ENCODE assay signal across 8 cellular contexts in the genomic region with DNA sequence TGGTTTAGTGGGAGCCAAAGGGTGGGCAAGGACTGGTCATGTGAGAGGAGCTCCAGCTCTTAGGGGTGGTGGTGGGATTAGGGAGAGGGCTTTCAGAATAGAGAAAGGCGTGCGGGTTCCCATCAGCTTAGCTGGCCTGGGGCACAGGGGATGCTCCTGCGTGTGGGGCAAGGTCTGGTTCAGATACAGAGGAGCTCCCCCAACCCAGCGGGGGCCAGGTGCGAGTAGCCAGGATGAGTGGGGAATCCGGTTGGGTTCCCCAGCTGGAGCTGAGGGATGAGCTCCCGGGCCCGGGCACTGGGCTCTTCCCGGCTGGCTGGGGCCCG. TPM values are rescaled to one million over a fixed set of nuclear protein-coding genes. Genes with fewer than 3 reads are reported as not detected.
DNase-seq lines count a peak whose midpoint lies in the region; ATAC-seq and TF ChIP-seq lines count a peak whose summit lies in the region.

No MANE protein-coding gene starts in this region.

- H3K36me3 Mint-ChIP-seq in activated CD4-positive, alpha-beta memory T cell treated with anti-CD3 and anti-CD28 coated beads, Interleukin-2, amount 10 ng/mL, durations not matched to agents 7 days and 5 days (ENCODE audit: low read depth), result peaks cover 8% of the 10 kb centered on the region

- POLR2A ChIA-PET in HCT116 (lab: Charles Lee), result interaction anchor here (1.0 to 2.1 kb wide), 5 partner anchors 12 to 114 kb away, joined by 3 to 9 read pairs (median 3); a partner anchor contains a TSS
- POLR2A ChIA-PET in activated CD4-positive, alpha-beta memory T cell treated with anti-CD3 and anti-CD28 coated beads, Interleukin-2, amount 10 ng/mL, durations not matched to agents 7 days and 5 days (lab: Charles Lee), result interaction anchor here (0.7 to 10.2 kb wide), 22 partner anchors 8 to 115 kb away, joined by 3 to 134 read pairs (median 4); a partner anchor contains a TSS

- H3K4me1 ChIP-seq in HCT116 (ENCODE audit: control insufficient read depth in 1 of 2, insufficient read depth in 2 of 2, low read length in 2 of 2), result peaks cover 29 to 50% of the 10 kb centered on the region in 2 experiments
- H3K4me1 ChIP-seq in iPS-15b (ENCODE audit: control insufficient read depth, insufficient read depth, low read length), result no peaks in the 10 kb centered on the region

- H3K27me3 ChIP-seq in HCT116 (ENCODE audit: insufficient read depth, low read length) (no peaks in the 10 kb centered on the region), iPS-15b (ENCODE audit: control insufficient read depth, insufficient read depth, low read length) (no peaks in the 10 kb centered on the region)

- H3K4me3 ChIP-seq in AG09309 (ENCODE audit: control insufficient read depth, low read depth, low read length) (peak overlapping the region; percentile 87), HCT116 (replicated peaks in 1 of 2; ENCODE audit: low read depth in 1 of 2, low read length in 2 of 2) (peak overlapping the region; percentile 82 to 95), iPS-15b (ENCODE audit: low read depth, low read length) (peak overlapping the region; percentile 67)

- DNase-seq in AG09309 (ENCODE audit: low read depth) (no peak), HCT116 (ENCODE audit: low read depth, low spot score) (no peak), NCI-H2107 (lab: John Stamatoyannopoulos, UW) (no peak), epidermal melanocyte (ENCODE audit: insufficient read length, low spot score) (no peak)
- no peak for DNase-seq in activated CD4-positive, alpha-beta memory T cell treated with anti-CD3 and anti-CD28 coated beads, Interleukin-2, amount 10 ng/mL, durations not matched to agents 7 days and 5 days
- peak in 1 of 2 donors; percentile 35 for DNase-seq in stimulated activated naive CD8-positive, alpha-beta T cell treated with anti-CD3 and anti-CD28 coated beads, Interleukin-15, amount 100 ng/mL, for 72 hours
- no peak for DNase-seq in stimulated activated CD8-positive, alpha-beta memory T cell treated with anti-CD3 and anti-CD28 coated beads, Interleukin-4, amount 100 ng/mL, for 48 hours

- peaks cover 41% of the 10 kb centered on the region for H3K4me1 Mint-ChIP-seq in activated CD4-positive, alpha-beta memory T cell treated with anti-CD3 and anti-CD28 coated beads, Interleukin-2, amount 10 ng/mL, durations not matched to agents 7 days and 5 days
- peaks cover 55% of the 10 kb centered on the region for H3K4me1 Mint-ChIP-seq in stimulated activated naive CD8-positive, alpha-beta T cell treated with anti-CD3 and anti-CD28 coated beads, Interleukin-15, amount 100 ng/mL, for 72 hours

- BruUV-seq in HCT116 (replicated peaks; lab: Mats Ljungman, UMichigan), result no TSS peak

- no peaks in the 10 kb centered on the region for H3K9me2 ChIP-seq in HCT116 (ENCODE audit: insufficient read depth)

- TF ChIP-seq POLR2A in HCT116 (IDR thresholded peaks at IDR 0.05; ENCODE audit: borderline replicate concordance, extremely low read depth, insufficient read depth, insufficient read length), result no peak

- H3K4me3 Mint-ChIP-seq in activated CD4-positive, alpha-beta memory T cell treated with anti-CD3 and anti-CD28 coated beads, Interleukin-2, amount 10 ng/mL, durations not matched to agents 7 days and 5 days, result peak overlapping the region; percentile 86
- peak overlapping the region; percentile 92 to 95 for H3K4me3 Mint-ChIP-seq in stimulated activated naive CD8-positive, alpha-beta T cell treated with anti-CD3 and anti-CD28 coated beads, Interleukin-15, amount 100 ng/mL, for 72 hours

- H3K36me3 ChIP-seq in HCT116 (ENCODE audit: control insufficient read depth in 1 of 2, insufficient read depth in 2 of 2, low read length in 2 of 2) (no peaks in the 10 kb centered on the region), iPS-15b (ENCODE audit: control insufficient read depth, insufficient read depth, low read length) (no peaks in the 10 kb centered on the region)

- peak overlapping the region; percentile 75 for H3K27ac Mint-ChIP-seq in activated CD4-positive, alpha-beta memory T cell treated with anti-CD3 and anti-CD28 coated beads, Interleukin-2, amount 10 ng/mL, durations not matched to agents 7 days and 5 days
- H3K27ac Mint-ChIP-seq in stimulated activated naive CD8-positive, alpha-beta T cell treated with anti-CD3 and anti-CD28 coated beads, Interleukin-15, amount 100 ng/mL, for 72 hours, result peak overlapping the region; percentile 89 to 97

- no peak for TF ChIP-seq RAD21 in HCT116 (IDR thresholded peaks at IDR 0.05; ENCODE audit: low read depth)

- H3K79me2 ChIP-seq in HCT116 (ENCODE audit: insufficient read depth, low read length), result peaks cover 15% of the 10 kb centered on the region; the same call in 1 of the 2 replicates

- H3K9me3 Mint-ChIP-seq in activated CD4-positive, alpha-beta memory T cell treated with anti-CD3 and anti-CD28 coated beads, Interleukin-2, amount 10 ng/mL, durations not matched to agents 7 days and 5 days, result no peaks in the 10 kb centered on the region
- H3K9me3 Mint-ChIP-seq in stimulated activated naive CD8-positive, alpha-beta T cell treated with anti-CD3 and anti-CD28 coated beads, Interleukin-15, amount 100 ng/mL, for 72 hours, result no peaks in the 10 kb centered on the region

- CTCF ChIA-PET in HCT116 (lab: Charles Lee), result interaction anchor here (1.9 kb wide), 1 partner anchor 67 kb away, joined by 8 read pairs; a partner anchor contains a TSS
- CTCF ChIA-PET in activated CD4-positive, alpha-beta memory T cell treated with anti-CD3 and anti-CD28 coated beads, Interleukin-2, amount 10 ng/mL, durations not matched to agents 7 days and 5 days (lab: Charles Lee), result interaction anchor here (0.6 to 2.1 kb wide), 6 partner anchors 13 to 67 kb away, joined by 3 to 14 read pairs (median 4); a partner anchor contains a TSS

- ATAC-seq in HCT116, result peak; percentile 0
- peak; percentile 19 for ATAC-seq in stimulated activated naive CD8-positive, alpha-beta T cell treated with anti-CD3 and anti-CD28 coated beads, Interleukin-15, amount 100 ng/mL, for 72 hours

- RAD21 ChIA-PET in HCT116 (lab: Charles Lee; ENCODE audit: low non-redundant PET in 1 of 2, low total read pairs in 2 of 2, uncharacterized antibody in 2 of 2, unreplicated experiment in 2 of 2), result interaction anchor here in 1 of 2 experiments (1.4 to 2.2 kb wide), 2 partner anchors 67 to 86 kb away, joined by 3 to 6 read pairs; a partner anchor contains a TSS

- no peaks in the 10 kb centered on the region for H4K20me1 ChIP-seq in HCT116 (ENCODE audit: insufficient read depth)

- peak overlapping the region; percentile 88 for H3K27ac ChIP-seq in HCT116 (ENCODE audit: low read depth, low read length)

- H3K9ac ChIP-seq in HCT116 (ENCODE audit: low read length) (peak overlapping the region; percentile 95), iPS-15b (ENCODE audit: low read depth, low read length) (no peak overlapping the region)

- H2AFZ ChIP-seq in HCT116 (ENCODE audit: low read depth, low read length, poor library complexity, severe bottlenecking), result no peak overlapping the region

- H3K27me3 Mint-ChIP-seq in activated CD4-positive, alpha-beta memory T cell treated with anti-CD3 and anti-CD28 coated beads, Interleukin-2, amount 10 ng/mL, durations not matched to agents 7 days and 5 days, result no peaks in the 10 kb centered on the region
- H3K27me3 Mint-ChIP-seq in stimulated activated naive CD8-positive, alpha-beta T cell treated with anti-CD3 and anti-CD28 coated beads, Interleukin-15, amount 100 ng/mL, for 72 hours, result no peaks in the 10 kb centered on the region

- TF ChIP-seq CTCF in AG09309 (IDR thresholded peaks at IDR 0.05; ENCODE audit: control insufficient read depth, insufficient read depth, low read depth, low read length, missing control alignments) (no peak), HCT116 (IDR thresholded peaks at IDR 0.05 in 2 of 3, conservative IDR thresholded peaks at IDR 0.05 in 1 of 3; ENCODE audit: borderline replicate concordance in 1 of 3, insufficient read depth in 1 of 3, low read depth in 2 of 3, low read length in 2 of 3) (no peak)

- peak overlapping the region; percentile 100 for H3K4me2 ChIP-seq in HCT116 (ENCODE audit: low read length)

- intact Hi-C loops in HCT116 (cut with micrococcal nuclease), result loop anchor here (2.0 to 5.0 kb wide), 2 partner anchors 66 to 116 kb away; a partner anchor contains a TSS

- H3K9me3 ChIP-seq in HCT116 (ENCODE audit: control insufficient read depth in 1 of 2, insufficient read depth in 1 of 2, low read depth in 1 of 2, low read length in 2 of 2), result no peaks in the 10 kb centered on the region
- H3K9me3 ChIP-seq in iPS-15b (ENCODE audit: control insufficient read depth, insufficient read depth, low read length), result no peaks in the 10 kb centered on the region

TF ChIP-seq in HCT116, 20 proteins besides CTCF, POLR2A, EP300 and RAD21 (continues in another document):
- TF ChIP-seq FOSL1 (IDR thresholded peaks at IDR 0.05; ENCODE audit: low read depth), result no peak
- no peak for TF ChIP-seq EGR1 (IDR thresholded peaks at IDR 0.05; ENCODE audit: low read depth)
- TF ChIP-seq, protein P1, sequence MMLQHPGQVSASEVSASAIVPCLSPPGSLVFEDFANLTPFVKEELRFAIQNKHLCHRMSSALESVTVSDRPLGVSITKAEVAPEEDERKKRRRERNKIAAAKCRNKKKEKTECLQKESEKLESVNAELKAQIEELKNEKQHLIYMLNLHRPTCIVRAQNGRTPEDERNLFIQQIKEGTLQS (IDR thresholded peaks at IDR 0.05), result no peak
- no peak for TF ChIP-seq ZFX (IDR thresholded peaks at IDR 0.05)
- no peak for TF ChIP-seq ELF1 (IDR thresholded peaks at IDR 0.05; ENCODE audit: borderline replicate concordance, low read depth)
- TF ChIP-seq SRF (IDR thresholded peaks at IDR 0.05; ENCODE audit: low read depth), result no peak
- TF ChIP-seq ZNF274 (IDR thresholded peaks at IDR 0.05; ENCODE audit: low read depth, low read length), result no peak

RNA-seq across cellular contexts. Expression of a gene that starts 0.6 kb away (rescaled TPM):
- total RNA-seq in HCT116 (2021; ENCODE audit: unreplicated experiment), result 44.2 TPM
- 42.4 and 52.3 TPM in 2 replicates for polyA plus RNA-seq in HCT116 (2012)
- 10 to 100 TPM; 36.3 to 37.6 TPM for total RNA-seq in activated CD4-positive, alpha-beta memory T cell treated with anti-CD3 and anti-CD28 coated beads, Interleukin-2, amount 10 ng/mL, durations not matched to agents 7 days and 5 days

RNA-seq across cellular contexts. Expression of a gene that starts 13.3 kb away (rescaled TPM):
- total RNA-seq in HCT116 (2021; ENCODE audit: unreplicated experiment), result not detected
- 0.08 TPM in 1 of 2 replicates, not detected in the other for polyA plus RNA-seq in HCT116 (2012)
- 1 to 10 TPM; 2.3 to 3.3 TPM for total RNA-seq in activated CD4-positive, alpha-beta memory T cell treated with anti-CD3 and anti-CD28 coated beads, Interleukin-2, amount 10 ng/mL, durations not matched to agents 7 days and 5 days

RNA-seq across cellular contexts. Expression of a gene that starts 14.4 kb away (rescaled TPM):
- 61.0 TPM for total RNA-seq in HCT116 (2021; ENCODE audit: unreplicated experiment)
- polyA plus RNA-seq in HCT116 (2012), result 83.5 and 95.5 TPM in 2 replicates
- 100 to 1,000 TPM; 152 to 159 TPM for total RNA-seq in activated CD4-positive, alpha-beta memory T cell treated with anti-CD3 and anti-CD28 coated beads, Interleukin-2, amount 10 ng/mL, durations not matched to agents 7 days and 5 days

RNA-seq across cellular contexts. Expression of a gene that starts 15.9 kb away (rescaled TPM):
- total RNA-seq in HCT116 (2021; ENCODE audit: unreplicated experiment), result not detected
- not detected in 2 replicates for polyA plus RNA-seq in HCT116 (2012)
- not detected for total RNA-seq in activated CD4-positive, alpha-beta memory T cell treated with anti-CD3 and anti-CD28 coated beads, Interleukin-2, amount 10 ng/mL, durations not matched to agents 7 days and 5 days

RNA-seq across cellular contexts. Expression of a gene that starts 25.2 kb away (rescaled TPM):
- 94.5 TPM for total RNA-seq in HCT116 (2021; ENCODE audit: unreplicated experiment)
- 96.4 and 118 TPM in 2 replicates for polyA plus RNA-seq in HCT116 (2012)
- 100 to 1,000 TPM; 192 to 196 TPM for total RNA-seq in activated CD4-positive, alpha-beta memory T cell treated with anti-CD3 and anti-CD28 coated beads, Interleukin-2, amount 10 ng/mL, durations not matched to agents 7 days and 5 days
